Comparison of ENCODE assay signal across 12 cellular contexts in the genomic region with DNA sequence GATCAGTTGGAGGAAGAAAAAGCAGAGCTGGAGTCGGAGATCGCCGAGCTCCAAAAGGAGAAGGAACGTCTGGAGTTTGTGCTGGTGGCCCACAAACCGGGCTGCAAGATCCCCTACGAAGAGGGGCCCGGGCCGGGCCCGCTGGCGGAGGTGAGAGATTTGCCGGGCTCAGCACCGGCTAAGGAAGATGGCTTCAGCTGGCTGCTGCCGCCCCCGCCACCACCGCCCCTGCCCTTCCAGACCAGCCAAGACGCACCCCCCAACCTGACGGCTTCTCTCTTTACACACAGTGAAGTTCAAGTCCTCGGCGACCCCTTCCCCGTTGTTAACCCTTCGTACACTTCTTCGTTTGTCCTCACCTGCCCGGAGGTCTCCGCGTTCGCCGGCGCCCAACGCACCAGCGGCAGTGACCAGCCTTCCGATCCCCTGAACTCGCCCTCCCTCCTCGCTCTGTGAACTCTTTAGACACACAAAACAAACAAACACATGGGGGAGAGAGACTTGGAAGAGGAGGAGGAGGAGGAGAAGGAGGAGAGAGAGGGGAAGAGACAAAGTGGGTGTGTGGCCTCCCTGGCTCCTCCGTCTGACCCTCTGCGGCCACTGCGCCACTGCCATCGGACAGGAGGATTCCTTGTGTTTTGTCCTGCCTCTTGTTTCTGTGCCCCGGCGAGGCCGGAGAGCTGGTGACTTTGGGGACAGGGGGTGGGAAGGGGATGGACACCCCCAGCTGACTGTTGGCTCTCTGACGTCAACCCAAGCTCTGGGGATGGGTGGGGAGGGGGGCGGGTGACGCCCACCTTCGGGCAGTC. TPM values are rescaled to one million over a fixed set of nuclear protein-coding genes. Genes with fewer than 3 reads are reported as not detected.
A peak's percentile ranks its signal among the peaks of the same experiment; 100 is the strongest.
DNase-seq lines count a peak whose midpoint lies in the region; ATAC-seq and TF ChIP-seq lines count a peak whose summit lies in the region.
"Had no signal": no experiment of that assay in that cellular context is flagged by ENCODE, and none has a peak within 500 bp of the region (broad histone marks: within the 10 kb centered on the region; RNA-seq: fewer than 3 reads in every experiment).

No MANE protein-coding gene starts in this region.

- ATAC-seq in naive thymus-derived CD4-positive, alpha-beta T cell: no peak
- ATAC-seq in GM18868 (IDR thresholded peaks at IDR 0.05; ENCODE audit: unreplicated experiment): no peak

- H3K36me3 ChIP-seq in HUES48 (ENCODE audit: control insufficient read depth, insufficient read depth, low read length) (no peaks in the 10 kb centered on the region), Peyer's patch (no peaks in the 10 kb centered on the region)
- H3K36me3 ChIP-seq in naive thymus-derived CD4-positive, alpha-beta T cell (ENCODE audit: control insufficient read depth in 2 of 3, insufficient read depth in 3 of 3, low read length in 3 of 3): peaks cover 0 to 11% (median 0%) of the 10 kb centered on the region in 3 experiments

- no peaks in the 10 kb centered on the region for H3K9me3 ChIP-seq in HUES48 (ENCODE audit: control insufficient read depth, insufficient read depth, low read length)
- H3K9me3 ChIP-seq in naive thymus-derived CD4-positive, alpha-beta T cell (ENCODE audit: control insufficient read depth in 2 of 3, low read length in 3 of 3): no peaks in the 10 kb centered on the region
- no peaks in the 10 kb centered on the region for H3K9me3 ChIP-seq in Peyer's patch

- H3K4me1 Mint-ChIP-seq in CD14-positive monocyte: peaks cover 45% of the 10 kb centered on the region
- peaks cover 83% of the 10 kb centered on the region for H3K4me1 Mint-ChIP-seq in dendritic cell treated with granulocyte-macrophage colony-stimulating factor and Interleukin-4, amounts not matched to agents 40 ng/mL and 50 ng/mL, for 4 days (ENCODE audit: low read depth)
- H3K4me1 Mint-ChIP-seq in naive thymus-derived CD4-positive, alpha-beta T cell: peaks cover 23 to 61% (median 34%) of the 10 kb centered on the region in 7 donors

- no peak overlapping the region for H3K9ac ChIP-seq in HUES48 (ENCODE audit: low read depth, low read length)

- peak overlapping the region in 4 of 7 donors; percentile 15 to 89 (median 68) for H3K27ac Mint-ChIP-seq in CD14-positive monocyte
- peak overlapping the region; percentile 21 for H3K27ac Mint-ChIP-seq in dendritic cell treated with granulocyte-macrophage colony-stimulating factor and Interleukin-4, amounts not matched to agents 40 ng/mL and 50 ng/mL, for 4 days
- H3K27ac Mint-ChIP-seq in naive thymus-derived CD4-positive, alpha-beta T cell: peak overlapping the region in 7 of 9 donors; percentile 48 to 98 (median 70)

- POLR2A ChIA-PET in naive thymus-derived CD4-positive, alpha-beta T cell (lab: Charles Lee): interaction anchor here (0.7 kb wide), 1 partner anchor 32 kb away, joined by 3 read pairs; no protein-coding TSS in a partner anchor

- H3K27ac ChIP-seq in HUES48 (ENCODE audit: low read depth, low read length) (peak overlapping the region; percentile 10), Peyer's patch (no peak overlapping the region)
- no peak overlapping the region for H3K27ac ChIP-seq in naive thymus-derived CD4-positive, alpha-beta T cell (ENCODE audit: low read depth, low read length)

- DNase-seq in CD14-positive monocyte (ENCODE audit: low spot score) (peak; percentile 58), SHP77 treated with DMSO at 0.1 percent for 48 hours (lab: John Stamatoyannopoulos, UW) (no peak), NCI-H2081 (lab: John Stamatoyannopoulos, UW) (no peak), Peyer's patch (no peak)
- DNase-seq in naive thymus-derived CD4-positive, alpha-beta T cell: peak in 3 of 9 donors; percentile 40 to 70 (median 47)
- DNase-seq: activated CD4-positive, alpha-beta T cell treated with anti-CD3 and anti-CD28 coated beads for 48 hours; EL; NCI-H1930; occipital lobe had no signal

- TF ChIP-seq POLR2A in Peyer's patch (IDR thresholded peaks at IDR 0.05): no peak

- CTCF ChIA-PET in naive thymus-derived CD4-positive, alpha-beta T cell (lab: Charles Lee): interaction anchor here (1.0 to 1.5 kb wide), 3 partner anchors 33 to 166 kb away, joined by 3 to 6 read pairs (median 6); partner anchors contain the start of gene EML2

- intact Hi-C loops in CD14-positive monocyte (cut with micrococcal nuclease): no loop called here
- intact Hi-C loops in dendritic cell treated with granulocyte-macrophage colony-stimulating factor and Interleukin-4, amounts not matched to agents 40 ng/mL and 50 ng/mL, for 4 days (cut with micrococcal nuclease): no loop called here
- intact Hi-C loops in naive thymus-derived CD4-positive, alpha-beta T cell (cut with micrococcal nuclease): no loop called here

- peaks cover 10 to 62% (median 39%) of the 10 kb centered on the region in 7 donors for H3K9me3 Mint-ChIP-seq in CD14-positive monocyte
- H3K9me3 Mint-ChIP-seq in dendritic cell treated with granulocyte-macrophage colony-stimulating factor and Interleukin-4, amounts not matched to agents 40 ng/mL and 50 ng/mL, for 4 days: no peaks in the 10 kb centered on the region
- H3K9me3 Mint-ChIP-seq in naive thymus-derived CD4-positive, alpha-beta T cell: peaks cover 0 to 81% (median 0%) of the 10 kb centered on the region in 11 donors

- peaks cover 44 to 57% of the 10 kb centered on the region in 2 donors for H3K36me3 Mint-ChIP-seq in CD14-positive monocyte
- H3K36me3 Mint-ChIP-seq in dendritic cell treated with granulocyte-macrophage colony-stimulating factor and Interleukin-4, amounts not matched to agents 40 ng/mL and 50 ng/mL, for 4 days (ENCODE audit: low read depth): peaks cover 7% of the 10 kb centered on the region
- peaks cover 0 to 1% (median 0%) of the 10 kb centered on the region in 5 donors for H3K36me3 Mint-ChIP-seq in naive thymus-derived CD4-positive, alpha-beta T cell

- H3K27me3 Mint-ChIP-seq in CD14-positive monocyte (ENCODE audit: low read depth in 3 of 3): peaks cover 78 to 95% (median 80%) of the 10 kb centered on the region in 3 donors
- peaks cover 70% of the 10 kb centered on the region for H3K27me3 Mint-ChIP-seq in dendritic cell treated with granulocyte-macrophage colony-stimulating factor and Interleukin-4, amounts not matched to agents 40 ng/mL and 50 ng/mL, for 4 days
- H3K27me3 Mint-ChIP-seq in naive thymus-derived CD4-positive, alpha-beta T cell: peaks cover 9 to 66% (median 23%) of the 10 kb centered on the region in 5 donors

- peak overlapping the region; percentile 99 for H3K4me3 Mint-ChIP-seq in CD14-positive monocyte
- H3K4me3 Mint-ChIP-seq in dendritic cell treated with granulocyte-macrophage colony-stimulating factor and Interleukin-4, amounts not matched to agents 40 ng/mL and 50 ng/mL, for 4 days: peak overlapping the region; percentile 56
- peak overlapping the region in 8 of 10 donors; percentile 31 to 96 (median 64) for H3K4me3 Mint-ChIP-seq in naive thymus-derived CD4-positive, alpha-beta T cell

- peak overlapping the region; percentile 46 for H3K4me3 ChIP-seq in HUES48 (ENCODE audit: low read depth, low read length)
- H3K4me3 ChIP-seq in naive thymus-derived CD4-positive, alpha-beta T cell (ENCODE audit: low read length): no peak overlapping the region
- no peak overlapping the region for H3K4me3 ChIP-seq in Peyer's patch

- no peak for TF ChIP-seq CTCF in CD14-positive monocyte (IDR thresholded peaks at IDR 0.05)
- TF ChIP-seq CTCF in Peyer's patch (IDR thresholded peaks at IDR 0.05): no peak

- H3K27me3 ChIP-seq in HUES48 (ENCODE audit: control insufficient read depth, insufficient read depth, low read length) (peaks cover 13% of the 10 kb centered on the region), Peyer's patch (no peaks in the 10 kb centered on the region)
- H3K27me3 ChIP-seq in naive thymus-derived CD4-positive, alpha-beta T cell (ENCODE audit: control insufficient read depth in 2 of 2, insufficient read depth in 2 of 2, low read length in 2 of 2): no peaks in the 10 kb centered on the region

- peaks cover 1% of the 10 kb centered on the region; the same call in 1 of the 2 replicates for H3K4me1 ChIP-seq in HUES48 (ENCODE audit: control insufficient read depth, insufficient read depth, low read length)
- H3K4me1 ChIP-seq in naive thymus-derived CD4-positive, alpha-beta T cell (ENCODE audit: control insufficient read depth in 2 of 2, insufficient read depth in 2 of 2, low read length in 2 of 2): peaks cover 8 to 17% of the 10 kb centered on the region in 2 donors
- H3K4me1 ChIP-seq in Peyer's patch: peaks cover 0 to 22% (median 9%) of the 10 kb centered on the region in 4 donors

RNA-seq across cellular contexts. Expression of gene FOSB, which starts 5.0 kb away (rescaled TPM):
- polyA plus RNA-seq in CD14-positive monocyte: 10 to 100 TPM; 27.3 to 28.2 TPM
- total RNA-seq in naive thymus-derived CD4-positive, alpha-beta T cell: 1,000 to 10,000 TPM in 1 of 5 experiments, 100 to 1,000 TPM in 1, 10 to 100 TPM in 2, 1 to 10 TPM in 1; 2.1 to 1,925 (median 22.8) TPM
- polyA plus RNA-seq in naive thymus-derived CD4-positive, alpha-beta T cell: 1 to 10 TPM; 3.0 to 5.3 TPM
- 10 to 100 TPM in 2 of 4 donors, 1 to 10 TPM in 1, under 1 TPM in 1; 0.85 to 56.1 (median 9.6) TPM for total RNA-seq in Peyer's patch

RNA-seq across cellular contexts. Expression of gene RTN2, which starts 24.1 kb away (rescaled TPM):
- 1 to 10 TPM; 1.5 to 2.7 TPM for polyA plus RNA-seq in CD14-positive monocyte
- total RNA-seq in naive thymus-derived CD4-positive, alpha-beta T cell: 1 to 10 TPM in 4 of 5 experiments, under 1 TPM in 1; 0.86 to 3.1 (median 2.4) TPM
- polyA plus RNA-seq in naive thymus-derived CD4-positive, alpha-beta T cell: under 1 TPM; 0.30 to 0.37 TPM
- 10 to 100 TPM in 1 of 4 donors, 1 to 10 TPM in 2, under 1 TPM in 1; 0.53 to 42.1 (median 4.3) TPM for total RNA-seq in Peyer's patch

RNA-seq across cellular contexts. Expression of gene PPM1N, which starts 25.5 kb away (rescaled TPM):
- polyA plus RNA-seq in CD14-positive monocyte: 1 to 10 TPM; 1.3 to 2.7 TPM
- 1 to 10 TPM; 1.3 to 8.5 (median 7.8) TPM for total RNA-seq in naive thymus-derived CD4-positive, alpha-beta T cell
- polyA plus RNA-seq in naive thymus-derived CD4-positive, alpha-beta T cell: 1 to 10 TPM; 2.8 to 4.0 TPM
- total RNA-seq in Peyer's patch: 1 to 10 TPM in 2 of 4 donors, not detected in 2; 1.5 to 1.7 TPM

RNA-seq across cellular contexts. Expression of gene VASP, which starts 34.5 kb away (rescaled TPM):
- polyA plus RNA-seq in CD14-positive monocyte: 100 to 1,000 TPM; 132 to 144 TPM
- total RNA-seq in naive thymus-derived CD4-positive, alpha-beta T cell: 100 to 1,000 TPM in 2 of 5 experiments, 10 to 100 TPM in 3; 71.3 to 206 (median 82.6) TPM
- polyA plus RNA-seq in naive thymus-derived CD4-positive, alpha-beta T cell: 10 to 100 TPM; 27.0 to 39.7 TPM
- 100 to 1,000 TPM in 3 of 4 donors, 10 to 100 TPM in 1; 81.7 to 123 (median 112) TPM for total RNA-seq in Peyer's patch

RNA-seq across cellular contexts. Expression of gene ERCC1, which starts 49.0 kb away (rescaled TPM):
- polyA plus RNA-seq in CD14-positive monocyte: 10 to 100 TPM; 62.2 to 74.6 TPM
- total RNA-seq in naive thymus-derived CD4-positive, alpha-beta T cell: 10 to 100 TPM; 45.1 to 88.2 (median 53.4) TPM
- polyA plus RNA-seq in naive thymus-derived CD4-positive, alpha-beta T cell: 10 to 100 TPM; 31.7 to 32.7 TPM
- total RNA-seq in Peyer's patch: 10 to 100 TPM; 39.9 to 69.3 (median 52.5) TPM
